In genomic region chr5:157951673-157952373, GRCh38 we compare ENCODE assay signal across 20 cellular contexts.
"Had no signal": no experiment of that assay in that cellular context is flagged by ENCODE, and none has a peak within 500 bp of the region (broad histone marks: within the 10 kb centered on the region; RNA-seq: fewer than 3 reads in every experiment).

No MANE protein-coding gene starts in this region.

- H3K4me3 Mint-ChIP-seq: activated naive CD8-positive, alpha-beta T cell treated with anti-CD3 and anti-CD28 coated beads, Interleukin-2, amount 10 ng/mL, durations not matched to agents 7 days and 5 days; brain; natural killer cell had no signal

- H3K27ac Mint-ChIP-seq: activated naive CD8-positive, alpha-beta T cell treated with anti-CD3 and anti-CD28 coated beads, Interleukin-2, amount 10 ng/mL, durations not matched to agents 7 days and 5 days; brain; natural killer cell; progenitor cell of endocrine pancreas had no signal

- H3K27me3 ChIP-seq: esophagus muscularis mucosa, right atrium auricular region, transverse colon had no signal

- H3K27me3 Mint-ChIP-seq: progenitor cell of endocrine pancreas had no signal

- H3K36me3 Mint-ChIP-seq: activated naive CD8-positive, alpha-beta T cell treated with anti-CD3 and anti-CD28 coated beads, Interleukin-2, amount 10 ng/mL, durations not matched to agents 7 days and 5 days; brain; natural killer cell had no signal

- DNase-seq: activated naive CD4-positive, alpha-beta T cell; activated naive CD8-positive, alpha-beta T cell treated with anti-CD3 and anti-CD28 coated beads, Interleukin-2, amount 10 ng/mL, durations not matched to agents 7 days and 5 days; activated T-cell treated with anti-CD3 and anti-CD28 coated beads for 4 hours; central memory CD4-positive, alpha-beta T cell; cortex of kidney; effector CD4-positive, alpha-beta T cell; glutamatergic neuron; hypothalamus; left ventricle myocardium superior; mesenchymal stem cell; natural killer cell; stimulated activated CD4-positive, alpha-beta T cell treated with anti-CD3 and anti-CD28 coated beads, Interleukin-15, amount 100 ng/mL, for 24 hours; stimulated activated CD4-positive, alpha-beta T cell treated with anti-CD3 and anti-CD28 coated beads, Interleukin-4, amount 100 ng/mL, for 1 hour; stimulated activated naive CD4-positive, alpha-beta T cell; transverse colon had no signal

- H3K4me3 ChIP-seq: esophagus muscularis mucosa, right atrium auricular region, skin epidermis, transverse colon had no signal

- H3K9me3 Mint-ChIP-seq: activated naive CD8-positive, alpha-beta T cell treated with anti-CD3 and anti-CD28 coated beads, Interleukin-2, amount 10 ng/mL, durations not matched to agents 7 days and 5 days; natural killer cell had no signal

- H3K9me3 ChIP-seq: esophagus muscularis mucosa, right atrium auricular region, transverse colon had no signal

- H3K27ac ChIP-seq: esophagus muscularis mucosa, right atrium auricular region, skin epidermis, transverse colon had no signal

- H3K36me3 ChIP-seq: esophagus muscularis mucosa, right atrium auricular region, transverse colon had no signal
